1 cellular context compared by ENCODE assay signal in the genomic region with DNA sequence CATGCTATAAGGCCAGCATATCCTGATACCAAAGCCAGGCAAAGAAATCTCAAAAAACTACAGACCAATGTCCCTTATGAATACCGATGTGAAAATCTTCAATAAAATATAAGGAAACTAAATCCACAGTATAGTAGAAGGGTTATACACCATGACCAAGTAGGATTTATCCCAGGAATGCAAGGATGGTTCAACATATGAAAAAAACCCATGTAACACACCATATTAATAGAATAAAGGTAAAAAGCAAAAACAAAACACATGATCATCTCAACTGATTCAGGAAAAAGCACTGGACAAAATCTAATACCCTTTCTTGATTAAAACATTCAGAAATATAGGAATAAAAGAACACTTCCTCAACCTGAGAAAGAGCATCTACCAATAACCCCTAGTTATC.
TF ChIP-seq lines count a peak whose summit lies in the region.

No MANE protein-coding gene starts in this region.

TF ChIP-seq in K562, 482 proteins besides CTCF, POLR2A, EP300 and RAD21:
- no peak for TF ChIP-seq HBP1 (CRISPR knock-in tag; IDR thresholded peaks at IDR 0.05)
- peak; percentile 17; the same call in 1 of the 2 replicates for TF ChIP-seq ZNF507 (tag; conservative IDR thresholded peaks at IDR 0.05)
- no peak for TF ChIP-seq CCNT2 (IDR thresholded peaks at IDR 0.05; ENCODE audit: borderline replicate concordance, extremely low read depth, insufficient read length, low read depth, low read length)
- TF ChIP-seq SMC3 (conservative IDR thresholded peaks at IDR 0.05; ENCODE audit: insufficient read depth, low read depth, low read length) = no peak
- TF ChIP-seq, protein P1, sequence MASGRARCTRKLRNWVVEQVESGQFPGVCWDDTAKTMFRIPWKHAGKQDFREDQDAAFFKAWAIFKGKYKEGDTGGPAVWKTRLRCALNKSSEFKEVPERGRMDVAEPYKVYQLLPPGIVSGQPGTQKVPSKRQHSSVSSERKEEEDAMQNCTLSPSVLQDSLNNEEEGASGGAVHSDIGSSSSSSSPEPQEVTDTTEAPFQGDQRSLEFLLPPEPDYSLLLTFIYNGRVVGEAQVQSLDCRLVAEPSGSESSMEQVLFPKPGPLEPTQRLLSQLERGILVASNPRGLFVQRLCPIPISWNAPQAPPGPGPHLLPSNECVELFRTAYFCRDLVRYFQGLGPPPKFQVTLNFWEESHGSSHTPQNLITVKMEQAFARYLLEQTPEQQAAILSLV (tag; IDR thresholded peaks at IDR 0.05) = no peak
- TF ChIP-seq HIVEP1 (CRISPR knock-in tag; IDR thresholded peaks at IDR 0.05) = no peak
- TF ChIP-seq ASH1L (IDR thresholded peaks at IDR 0.05; ENCODE audit: borderline replicate concordance, low read depth, partially characterized antibody) = no peak
- TF ChIP-seq BHLHE40 (IDR thresholded peaks at IDR 0.05; ENCODE audit: low read length) = no peak
- no peak for TF ChIP-seq BDP1 (IDR thresholded peaks at IDR 0.05; ENCODE audit: insufficient read depth, insufficient read length)
- TF ChIP-seq PCBP2 (IDR thresholded peaks at IDR 0.05; ENCODE audit: low read depth, low read length, poor library complexity, severe bottlenecking) = no peak
- TF ChIP-seq NFE2L1 (tag; IDR thresholded peaks at IDR 0.05; ENCODE audit: borderline replicate concordance, low read depth) = no peak
- no peak for TF ChIP-seq E2F8 (IDR thresholded peaks at IDR 0.05; ENCODE audit: low read depth, partially characterized antibody)
- TF ChIP-seq TFAM (CRISPR knock-in tag; conservative IDR thresholded peaks at IDR 0.05) = no peak
- no peak for TF ChIP-seq EP400 (IDR thresholded peaks at IDR 0.05)
- TF ChIP-seq, protein P2, sequence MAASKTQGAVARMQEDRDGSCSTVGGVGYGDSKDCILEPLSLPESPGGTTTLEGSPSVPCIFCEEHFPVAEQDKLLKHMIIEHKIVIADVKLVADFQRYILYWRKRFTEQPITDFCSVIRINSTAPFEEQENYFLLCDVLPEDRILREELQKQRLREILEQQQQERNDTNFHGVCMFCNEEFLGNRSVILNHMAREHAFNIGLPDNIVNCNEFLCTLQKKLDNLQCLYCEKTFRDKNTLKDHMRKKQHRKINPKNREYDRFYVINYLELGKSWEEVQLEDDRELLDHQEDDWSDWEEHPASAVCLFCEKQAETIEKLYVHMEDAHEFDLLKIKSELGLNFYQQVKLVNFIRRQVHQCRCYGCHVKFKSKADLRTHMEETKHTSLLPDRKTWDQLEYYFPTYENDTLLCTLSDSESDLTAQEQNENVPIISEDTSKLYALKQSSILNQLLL (CRISPR knock-in tag; IDR thresholded peaks at IDR 0.05; ENCODE audit: borderline replicate concordance) = no peak
- TF ChIP-seq, protein P3, sequence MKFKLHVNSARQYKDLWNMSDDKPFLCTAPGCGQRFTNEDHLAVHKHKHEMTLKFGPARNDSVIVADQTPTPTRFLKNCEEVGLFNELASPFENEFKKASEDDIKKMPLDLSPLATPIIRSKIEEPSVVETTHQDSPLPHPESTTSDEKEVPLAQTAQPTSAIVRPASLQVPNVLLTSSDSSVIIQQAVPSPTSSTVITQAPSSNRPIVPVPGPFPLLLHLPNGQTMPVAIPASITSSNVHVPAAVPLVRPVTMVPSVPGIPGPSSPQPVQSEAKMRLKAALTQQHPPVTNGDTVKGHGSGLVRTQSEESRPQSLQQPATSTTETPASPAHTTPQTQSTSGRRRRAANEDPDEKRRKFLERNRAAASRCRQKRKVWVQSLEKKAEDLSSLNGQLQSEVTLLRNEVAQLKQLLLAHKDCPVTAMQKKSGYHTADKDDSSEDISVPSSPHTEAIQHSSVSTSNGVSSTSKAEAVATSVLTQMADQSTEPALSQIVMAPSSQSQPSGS (CRISPR knock-in tag; IDR thresholded peaks at IDR 0.05) = no peak
- TF ChIP-seq TRIM24 (IDR thresholded peaks at IDR 0.05) = peak in 1 of 2 experiments; percentile 25; a peak in 1 of 4 replicates
- TF ChIP-seq EZH2 (IDR thresholded peaks at IDR 0.05; ENCODE audit: borderline replicate concordance, low read depth, low read length) = no peak
- no peak for TF ChIP-seq RBBP5 (IDR thresholded peaks at IDR 0.05; ENCODE audit: borderline replicate concordance, insufficient read depth, low read length, poor library complexity, severe bottlenecking)
- TF ChIP-seq MAX (CRISPR knock-in tag; IDR thresholded peaks at IDR 0.05) = no peak
- no peak for TF ChIP-seq FOXP1 (CRISPR knock-in tag; IDR thresholded peaks at IDR 0.05)
- no peak for TF ChIP-seq PRMT5 (CRISPR knock-in tag; IDR thresholded peaks at IDR 0.05)
- TF ChIP-seq C11orf30 (IDR thresholded peaks at IDR 0.05; ENCODE audit: low read depth) = no peak
- no peak for TF ChIP-seq ZNF644 (tag; IDR thresholded peaks at IDR 0.05; ENCODE audit: low read depth)
- TF ChIP-seq CBX3 (IDR thresholded peaks at IDR 0.05; ENCODE audit: borderline replicate concordance in 1 of 2, low read length in 2 of 2) = 0 out of 3 replicates have a peak, but pooled peaks of 1 of the 2 experiments have one; percentile 16
- no peak for TF ChIP-seq HINFP (tag; conservative IDR thresholded peaks at IDR 0.05; ENCODE audit: low read depth)
- TF ChIP-seq MCM2 (IDR thresholded peaks at IDR 0.05; ENCODE audit: low read depth) = no peak
- 0 out of 2 replicates have a peak, but pooled peaks have one; percentile 42 for TF ChIP-seq ZNF445 (CRISPR knock-in tag; IDR thresholded peaks at IDR 0.05; ENCODE audit: low read depth)
- TF ChIP-seq SAFB (IDR thresholded peaks at IDR 0.05; ENCODE audit: borderline replicate concordance, low read depth, low read length) = no peak
- TF ChIP-seq, protein P4, sequence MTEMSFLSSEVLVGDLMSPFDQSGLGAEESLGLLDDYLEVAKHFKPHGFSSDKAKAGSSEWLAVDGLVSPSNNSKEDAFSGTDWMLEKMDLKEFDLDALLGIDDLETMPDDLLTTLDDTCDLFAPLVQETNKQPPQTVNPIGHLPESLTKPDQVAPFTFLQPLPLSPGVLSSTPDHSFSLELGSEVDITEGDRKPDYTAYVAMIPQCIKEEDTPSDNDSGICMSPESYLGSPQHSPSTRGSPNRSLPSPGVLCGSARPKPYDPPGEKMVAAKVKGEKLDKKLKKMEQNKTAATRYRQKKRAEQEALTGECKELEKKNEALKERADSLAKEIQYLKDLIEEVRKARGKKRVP (CRISPR knock-in tag; IDR thresholded peaks at IDR 0.05) = no peak
- peak; percentile 46; the same call in 1 of the 2 replicates for TF ChIP-seq TRIM28 (IDR thresholded peaks at IDR 0.05)
- TF ChIP-seq BCOR (IDR thresholded peaks at IDR 0.05) = no peak
- no peak for TF ChIP-seq ZKSCAN3 (CRISPR knock-in tag; IDR thresholded peaks at IDR 0.05)
- peak; percentile 99 for TF ChIP-seq ZNF324 (CRISPR knock-in tag; IDR thresholded peaks at IDR 0.05)
- no peak for TF ChIP-seq MAFK (IDR thresholded peaks at IDR 0.05; ENCODE audit: low read length)
